Comparison of ENCODE assay signal across 28 cellular contexts in genomic region chr12:68878283-68878682, GRCh38. TPM values are rescaled to one million over a fixed set of nuclear protein-coding genes. Genes with fewer than 3 reads are reported as not detected.
"Had no signal": no experiment of that assay in that cellular context is flagged by ENCODE, and none has a peak within 500 bp of the region (broad histone marks: within the 10 kb centered on the region; RNA-seq: fewer than 3 reads in every experiment).

No MANE protein-coding gene starts in this region.

- H3K9me3 ChIP-seq: colonic mucosa, gastrocnemius medialis had no signal

- FAIRE-seq: endometrium, endothelial cell of umbilical vein, frontal cortex had no signal

- H3K4me3 ChIP-seq: colonic mucosa, coronary artery, dorsolateral prefrontal cortex, esophagus muscularis mucosa, esophagus squamous epithelium, gastrocnemius medialis, gastroesophageal sphincter, heart left ventricle, heart right ventricle, hepatocyte had no signal

- H3K27me3 ChIP-seq: colonic mucosa, dorsolateral prefrontal cortex, esophagus muscularis mucosa, esophagus squamous epithelium, gastrocnemius medialis, gastroesophageal sphincter, heart left ventricle, heart right ventricle, hepatocyte had no signal

- ATAC-seq: effector memory CD8-positive, alpha-beta T cell; esophagus mucosa; foreskin keratinocyte; gastrocnemius medialis; gastroesophageal sphincter; heart left ventricle; heart right ventricle had no signal

- H3K36me3 ChIP-seq: colonic mucosa, esophagus squamous epithelium, gastrocnemius medialis, gastroesophageal sphincter had no signal

- H3K27ac ChIP-seq: colonic mucosa, coronary artery, epithelial cell of prostate, esophagus muscularis mucosa, esophagus squamous epithelium, foreskin keratinocyte, gastrocnemius medialis, gastroesophageal sphincter, heart left ventricle, heart right ventricle, hepatocyte had no signal

- H2AFZ ChIP-seq: hepatocyte had no signal

- H3K4me2 ChIP-seq: hepatocyte had no signal

- H3K4me1 ChIP-seq: colonic mucosa, esophagus muscularis mucosa, esophagus squamous epithelium, foreskin keratinocyte, gastrocnemius medialis, gastroesophageal sphincter had no signal

- DNase-seq: colonic mucosa; cortex of kidney; dermis blood vessel endothelial cell; dorsolateral prefrontal cortex; effector CD4-positive, alpha-beta T cell; effector CD8-positive, alpha-beta T cell; effector memory CD4-positive, alpha-beta T cell; effector memory CD8-positive, alpha-beta T cell; endodermal cell; erythroblast; esophagus squamous epithelium; foreskin fibroblast; foreskin keratinocyte; foreskin melanocyte; gastrocnemius medialis; glutamatergic neuron; head of caudate nucleus; heart left ventricle; heart right ventricle had no signal

- H3K79me2 ChIP-seq: hepatocyte had no signal

RNA-seq across cellular contexts. Expression of gene CPM, which starts 54.7 kb away (rescaled TPM):
- total RNA-seq: endothelial cell of umbilical vein had no signal
- polyA plus RNA-seq: endothelial cell of umbilical vein had no signal
